ENCODE assay signal across 8 cellular contexts in the genomic region with DNA sequence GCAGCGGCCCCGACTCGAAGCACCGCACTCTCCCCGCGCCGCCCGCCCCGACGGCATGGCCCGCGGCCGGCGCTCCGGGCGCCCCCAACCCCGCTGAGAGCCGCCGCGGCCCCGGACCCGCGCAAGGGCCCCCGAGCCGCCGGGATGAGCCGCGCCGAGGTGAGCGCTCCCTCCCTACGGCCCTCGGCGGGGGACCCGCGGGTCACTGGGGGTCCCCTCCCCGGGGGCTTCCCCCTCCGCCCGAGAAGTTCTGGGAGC. TPM values are rescaled to one million over a fixed set of nuclear protein-coding genes. Genes with fewer than 3 reads are reported as not detected.
DNase-seq lines count a peak whose midpoint lies in the region; ATAC-seq and TF ChIP-seq lines count a peak whose summit lies in the region.

No MANE protein-coding gene starts in this region.

- H3K9me3 Mint-ChIP-seq in activated naive CD4-positive, alpha-beta T cell treated with anti-CD3 and anti-CD28 coated beads, Interleukin-2, amount 50 U/mL, for 24 hours, result no peaks in the 10 kb centered on the region
- no peaks in the 10 kb centered on the region for H3K9me3 Mint-ChIP-seq in T-cell
- H3K9me3 Mint-ChIP-seq in stimulated activated naive B cell treated with anti-CD40 and anti-IgM and Interleukin-4, amounts not matched to agents 10 μg/mL and 1 μg/mL and 100 μg/mL, for 72 hours, result no peaks in the 10 kb centered on the region

- H3K4me1 ChIP-seq in foreskin keratinocyte, result peaks cover 23% of the 10 kb centered on the region

- peaks cover 23% of the 10 kb centered on the region for H3K4me1 Mint-ChIP-seq in activated naive CD4-positive, alpha-beta T cell treated with anti-CD3 and anti-CD28 coated beads, Interleukin-2, amount 50 U/mL, for 24 hours
- peaks cover 13 to 21% (median 15%) of the 10 kb centered on the region in 3 donors for H3K4me1 Mint-ChIP-seq in T-cell
- H3K4me1 Mint-ChIP-seq in stimulated activated naive B cell treated with anti-CD40 and anti-IgM and Interleukin-4, amounts not matched to agents 10 μg/mL and 1 μg/mL and 100 μg/mL, for 72 hours, result peaks cover 12 to 26% of the 10 kb centered on the region in 2 donors

- ATAC-seq in T-cell (replicated peaks in 1 of 4) (peak in 3 of 4 experiments; percentile 1 to 4 (median 4)), foreskin keratinocyte (no peak)
- ATAC-seq in stimulated activated naive B cell treated with anti-CD40 and anti-IgM and Interleukin-4, amounts not matched to agents 10 μg/mL and 1 μg/mL and 100 μg/mL, for 72 hours (replicated peaks), result no peak

- peak overlapping the region; percentile 86 for H3K27ac ChIP-seq in foreskin keratinocyte

- peak overlapping the region; percentile 65 for H3K27ac Mint-ChIP-seq in activated naive CD4-positive, alpha-beta T cell treated with anti-CD3 and anti-CD28 coated beads, Interleukin-2, amount 50 U/mL, for 24 hours
- no peak overlapping the region for H3K27ac Mint-ChIP-seq in T-cell
- H3K27ac Mint-ChIP-seq in stimulated activated naive B cell treated with anti-CD40 and anti-IgM and Interleukin-4, amounts not matched to agents 10 μg/mL and 1 μg/mL and 100 μg/mL, for 72 hours, result peak overlapping the region; percentile 81

- DNase-seq in activated naive CD4-positive, alpha-beta T cell treated with Interleukin-2 at 50 U/mL for 16 hours, result no peak
- peak in 1 of 34 experiments; percentile 5 for DNase-seq in T-cell
- no peak for DNase-seq in foreskin keratinocyte
- DNase-seq in stimulated activated naive B cell treated with anti-CD40 and anti-IgM and Interleukin-4, amounts not matched to agents 10 μg/mL and 1 μg/mL and 100 μg/mL, for 72 hours, result no peak
- no peak for DNase-seq in glomerular visceral epithelial cell (ENCODE audit: extremely low spot score)
- no peak for DNase-seq in NCI-H345 treated with DMSO at 0.1 percent for 48 hours (lab: John Stamatoyannopoulos, UW; ENCODE audit: unreplicated experiment)
- no peak for DNase-seq in dedifferentiated amniotic fluid mesenchymal stem cell (ENCODE audit: extremely low spot score)

- no peak for TF ChIP-seq CTCF in foreskin keratinocyte (conservative IDR thresholded peaks at IDR 0.05)

- peak overlapping the region; percentile 84 for H3K4me3 Mint-ChIP-seq in activated naive CD4-positive, alpha-beta T cell treated with anti-CD3 and anti-CD28 coated beads, Interleukin-2, amount 50 U/mL, for 24 hours
- H3K4me3 Mint-ChIP-seq in T-cell, result peak overlapping the region; percentile 78 to 97 (median 82)
- peak overlapping the region; percentile 85 to 90 for H3K4me3 Mint-ChIP-seq in stimulated activated naive B cell treated with anti-CD40 and anti-IgM and Interleukin-4, amounts not matched to agents 10 μg/mL and 1 μg/mL and 100 μg/mL, for 72 hours

- no peaks in the 10 kb centered on the region for H3K27me3 ChIP-seq in foreskin keratinocyte

- CTCF ChIA-PET in T-cell (lab: Charles Lee), result interaction anchor here (0.6 to 5.7 kb wide), 10 partner anchors 12 to 239 kb away, joined by 3 to 64 read pairs (median 4); no protein-coding TSS in a partner anchor

- POLR2A ChIA-PET in T-cell (lab: Charles Lee), result interaction anchor here in 1 of 2 donors (1.0 to 1.2 kb wide), 2 partner anchors 56 to 104 kb away, joined by 5 to 6 read pairs; partner anchors contain the start of gene CGRRF1

- H3K36me3 Mint-ChIP-seq in activated naive CD4-positive, alpha-beta T cell treated with anti-CD3 and anti-CD28 coated beads, Interleukin-2, amount 50 U/mL, for 24 hours, result no peaks in the 10 kb centered on the region
- no peaks in the 10 kb centered on the region for H3K36me3 Mint-ChIP-seq in T-cell
- peaks cover 0 to 2% of the 10 kb centered on the region in 2 donors for H3K36me3 Mint-ChIP-seq in stimulated activated naive B cell treated with anti-CD40 and anti-IgM and Interleukin-4, amounts not matched to agents 10 μg/mL and 1 μg/mL and 100 μg/mL, for 72 hours

- H3K27me3 Mint-ChIP-seq in activated naive CD4-positive, alpha-beta T cell treated with anti-CD3 and anti-CD28 coated beads, Interleukin-2, amount 50 U/mL, for 24 hours, result peaks cover 2% of the 10 kb centered on the region
- peaks cover 0 to 10% of the 10 kb centered on the region in 2 donors for H3K27me3 Mint-ChIP-seq in T-cell
- H3K27me3 Mint-ChIP-seq in stimulated activated naive B cell treated with anti-CD40 and anti-IgM and Interleukin-4, amounts not matched to agents 10 μg/mL and 1 μg/mL and 100 μg/mL, for 72 hours, result peaks cover 0 to 4% of the 10 kb centered on the region in 2 donors

RNA-seq across cellular contexts. Expression of gene SAMD4A, which starts 0.8 kb away (rescaled TPM):
- total RNA-seq in T-cell (1 to 10 TPM; 1.2 to 3.9 (median 1.3) TPM), foreskin keratinocyte (14.8 TPM in 2 replicates)
- polyA plus RNA-seq in foreskin keratinocyte, result 4.4 and 4.6 TPM in 2 replicates

RNA-seq across cellular contexts. Expression of gene CGRRF1, which starts 56.4 kb away (rescaled TPM):
- total RNA-seq in T-cell (10 to 100 TPM; 14.2 to 28.0 (median 14.9) TPM), foreskin keratinocyte (11.6 and 12.4 TPM in 2 replicates)
- 14.6 and 15.0 TPM in 2 replicates for polyA plus RNA-seq in foreskin keratinocyte

Comparison
In these comparisons a context has a peak if more than half of its experiments do, and no peak if none do; other contexts are left out.
1. H3K27ac Mint-ChIP-seq: peak in activated naive CD4-positive, alpha-beta T cell treated with anti-CD3 and anti-CD28 coated beads, Interleukin-2, amount 50 U/mL, for 24 hours (single experiment) and stimulated activated naive B cell treated with anti-CD40 and anti-IgM and Interleukin-4, amounts not matched to agents 10 μg/mL and 1 μg/mL and 100 μg/mL, for 72 hours (single experiment); none in T-cell (0 of 2).
2. ATAC-seq: peak in T-cell (3 of 4); none in foreskin keratinocyte (single experiment) and stimulated activated naive B cell treated with anti-CD40 and anti-IgM and Interleukin-4, amounts not matched to agents 10 μg/mL and 1 μg/mL and 100 μg/mL, for 72 hours (0 of 2).
3. Peak in every context shown above with its lines, with median percentiles within 50 percentile points of each other: H3K4me3 Mint-ChIP-seq.